ENCODE assay signal across 10 cellular contexts in genomic region chr14:68703093-68703492, GRCh38.
DNase-seq lines count a peak whose midpoint lies in the region; ATAC-seq lines count a peak whose summit lies in the region.
"Had no signal": no experiment of that assay in that cellular context is flagged by ENCODE, and none has a peak within 500 bp of the region (broad histone marks: within the 10 kb centered on the region; RNA-seq: fewer than 3 reads in every experiment).

No MANE protein-coding gene starts in this region.

- DNase-seq in activated naive CD4-positive, alpha-beta T cell treated with anti-CD3 and anti-CD28 coated beads for 36 hours = peak; percentile 48
- DNase-seq in activated naive CD4-positive, alpha-beta T cell (lab: John Stamatoyannopoulos, UW) = no peak
- DNase-seq in RPMI7951 (ENCODE audit: low read depth) (peak; percentile 80), fibroblast of gingiva (ENCODE audit: low read depth) (peak; percentile 37)
- DNase-seq in stimulated activated naive CD8-positive, alpha-beta T cell treated with anti-CD3 and anti-CD28 coated beads, Interleukin-15, Interleukin-2, amounts not matched to agents 100 U/mL and 50 U/mL, for 24 hours = peak; percentile 38
- no peak for DNase-seq in stimulated activated naive CD4-positive, alpha-beta T cell treated with Interleukin-2 at 50 U/mL for 16 hours (lab: John Stamatoyannopoulos, UW)
- DNase-seq: CD4-positive, alpha-beta T cell; SHP77 had no signal

- no peaks in the 10 kb centered on the region for H3K27me3 Mint-ChIP-seq in activated naive CD4-positive, alpha-beta T cell treated with anti-CD3 and anti-CD28 coated beads for 36 hours (ENCODE audit: low read depth)
- H3K27me3 Mint-ChIP-seq: CD4-positive, alpha-beta T cell had no signal

- peak; percentile 76 for ATAC-seq in stimulated activated naive CD8-positive, alpha-beta T cell treated with anti-CD3 and anti-CD28 coated beads, Interleukin-15, Interleukin-2, amounts not matched to agents 100 U/mL and 50 U/mL, for 24 hours
- ATAC-seq in GM21529 (IDR thresholded peaks at IDR 0.05; ENCODE audit: unreplicated experiment) (no peak), HG03097 (IDR thresholded peaks at IDR 0.05; ENCODE audit: low FRiP score, unreplicated experiment) (no peak)

- CTCF ChIA-PET in activated naive CD4-positive, alpha-beta T cell treated with anti-CD3 and anti-CD28 coated beads for 36 hours (lab: Charles Lee) = interaction anchor here (1.0 to 1.4 kb wide), 4 partner anchors 9 to 141 kb away, joined by 3 read pairs; no protein-coding TSS in a partner anchor

- H3K27ac Mint-ChIP-seq in activated naive CD4-positive, alpha-beta T cell treated with anti-CD3 and anti-CD28 coated beads for 36 hours = no peak overlapping the region
- H3K27ac Mint-ChIP-seq: CD4-positive, alpha-beta T cell had no signal

- H3K36me3 Mint-ChIP-seq in activated naive CD4-positive, alpha-beta T cell treated with anti-CD3 and anti-CD28 coated beads for 36 hours (ENCODE audit: low read depth) = no peaks in the 10 kb centered on the region

- intact Hi-C loops in activated naive CD4-positive, alpha-beta T cell treated with anti-CD3 and anti-CD28 coated beads for 36 hours (cut with micrococcal nuclease) = no loop called here

- H3K4me1 Mint-ChIP-seq in activated naive CD4-positive, alpha-beta T cell treated with anti-CD3 and anti-CD28 coated beads for 36 hours (ENCODE audit: low read depth) = peaks cover 7% of the 10 kb centered on the region

- peaks cover 5% of the 10 kb centered on the region for H3K9me3 Mint-ChIP-seq in activated naive CD4-positive, alpha-beta T cell treated with anti-CD3 and anti-CD28 coated beads for 36 hours

- H3K4me3 Mint-ChIP-seq in activated naive CD4-positive, alpha-beta T cell treated with anti-CD3 and anti-CD28 coated beads for 36 hours = no peak overlapping the region
- H3K4me3 Mint-ChIP-seq: CD4-positive, alpha-beta T cell had no signal

Comparison
In these comparisons a context has a peak if more than half of its experiments do, and no peak if none do; other contexts are left out.
1. DNase-seq: peak in activated naive CD4-positive, alpha-beta T cell treated with anti-CD3 and anti-CD28 coated beads for 36 hours (single experiment), RPMI7951 (single experiment), fibroblast of gingiva (single experiment) and stimulated activated naive CD8-positive, alpha-beta T cell treated with anti-CD3 and anti-CD28 coated beads, Interleukin-15, Interleukin-2, amounts not matched to agents 100 U/mL and 50 U/mL, for 24 hours (single experiment); none in activated naive CD4-positive, alpha-beta T cell (0 of 4) and stimulated activated naive CD4-positive, alpha-beta T cell treated with Interleukin-2 at 50 U/mL for 16 hours (single experiment).